1 cellular context compared by ENCODE assay signal in the genomic region with DNA sequence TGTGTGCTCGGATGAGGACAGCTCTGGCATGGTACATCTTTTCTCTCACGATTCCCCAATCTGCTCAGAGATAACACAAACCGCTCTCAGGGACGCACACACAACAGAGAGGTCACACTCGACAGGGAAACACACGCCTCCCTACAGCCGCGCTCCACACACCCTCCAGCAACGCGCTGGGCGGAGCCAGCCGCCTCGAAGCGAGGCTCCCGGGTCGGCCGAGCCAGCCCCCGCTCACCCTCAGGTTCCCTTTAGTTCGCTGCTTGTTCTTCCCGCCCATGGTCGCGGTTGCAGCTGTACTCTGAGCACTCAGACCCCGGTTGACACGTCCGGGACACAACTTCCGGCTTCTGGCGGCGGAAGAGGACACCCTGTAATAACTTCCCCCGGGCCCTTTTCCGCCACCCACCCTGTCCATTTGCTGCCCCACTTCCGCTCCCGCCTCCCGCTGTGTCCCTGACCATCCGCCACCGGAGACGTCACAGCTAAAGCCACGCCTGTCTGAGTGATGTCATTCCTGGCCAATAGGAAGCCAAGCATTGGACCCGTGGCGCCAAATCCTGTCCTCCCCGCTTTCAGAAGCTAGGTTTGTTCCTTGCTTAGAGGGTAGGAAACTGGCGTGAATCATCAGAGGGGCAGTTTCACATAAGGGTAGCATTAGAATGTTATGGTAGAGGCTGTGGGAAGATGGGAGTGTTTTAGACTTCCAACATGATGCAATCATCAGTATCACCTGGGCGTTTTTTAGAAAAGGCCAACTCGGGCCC.
A peak's percentile ranks its signal among the peaks of the same experiment; 100 is the strongest.
TF ChIP-seq lines count a peak whose summit lies in the region.

A gene with protein sequence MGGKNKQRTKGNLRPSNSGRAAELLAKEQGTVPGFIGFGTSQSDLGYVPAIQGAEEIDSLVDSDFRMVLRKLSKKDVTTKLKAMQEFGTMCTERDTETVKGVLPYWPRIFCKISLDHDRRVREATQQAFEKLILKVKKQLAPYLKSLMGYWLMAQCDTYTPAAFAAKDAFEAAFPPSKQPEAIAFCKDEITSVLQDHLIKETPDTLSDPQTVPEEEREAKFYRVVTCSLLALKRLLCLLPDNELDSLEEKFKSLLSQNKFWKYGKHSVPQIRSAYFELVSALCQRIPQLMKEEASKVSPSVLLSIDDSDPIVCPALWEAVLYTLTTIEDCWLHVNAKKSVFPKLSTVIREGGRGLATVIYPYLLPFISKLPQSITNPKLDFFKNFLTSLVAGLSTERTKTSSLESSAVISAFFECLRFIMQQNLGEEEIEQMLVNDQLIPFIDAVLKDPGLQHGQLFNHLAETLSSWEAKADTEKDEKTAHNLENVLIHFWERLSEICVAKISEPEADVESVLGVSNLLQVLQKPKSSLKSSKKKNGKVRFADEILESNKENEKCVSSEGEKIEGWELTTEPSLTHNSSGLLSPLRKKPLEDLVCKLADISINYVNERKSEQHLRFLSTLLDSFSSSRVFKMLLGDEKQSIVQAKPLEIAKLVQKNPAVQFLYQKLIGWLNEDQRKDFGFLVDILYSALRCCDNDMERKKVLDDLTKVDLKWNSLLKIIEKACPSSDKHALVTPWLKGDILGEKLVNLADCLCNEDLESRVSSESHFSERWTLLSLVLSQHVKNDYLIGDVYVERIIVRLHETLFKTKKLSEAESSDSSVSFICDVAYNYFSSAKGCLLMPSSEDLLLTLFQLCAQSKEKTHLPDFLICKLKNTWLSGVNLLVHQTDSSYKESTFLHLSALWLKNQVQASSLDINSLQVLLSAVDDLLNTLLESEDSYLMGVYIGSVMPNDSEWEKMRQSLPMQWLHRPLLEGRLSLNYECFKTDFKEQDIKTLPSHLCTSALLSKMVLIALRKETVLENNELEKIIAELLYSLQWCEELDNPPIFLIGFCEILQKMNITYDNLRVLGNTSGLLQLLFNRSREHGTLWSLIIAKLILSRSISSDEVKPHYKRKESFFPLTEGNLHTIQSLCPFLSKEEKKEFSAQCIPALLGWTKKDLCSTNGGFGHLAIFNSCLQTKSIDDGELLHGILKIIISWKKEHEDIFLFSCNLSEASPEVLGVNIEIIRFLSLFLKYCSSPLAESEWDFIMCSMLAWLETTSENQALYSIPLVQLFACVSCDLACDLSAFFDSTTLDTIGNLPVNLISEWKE (N-terminal part only) (minus strand): TSS at position 352 of the 767 bp plus-strand sequence. CDS start 72 bp downstream, at position 280.

TF ChIP-seq in HepG2, 621 proteins besides CTCF, POLR2A, EP300 and RAD21 (continued from another document and continues in another):
- TF ChIP-seq ZSCAN9 (CRISPR knock-in tag; IDR thresholded peaks at IDR 0.05; ENCODE audit: borderline replicate concordance), result no peak
- no peak for TF ChIP-seq CENPT (CRISPR knock-in tag; IDR thresholded peaks at IDR 0.05; ENCODE audit: low read depth)
- TF ChIP-seq ZNF33A (CRISPR knock-in tag; IDR thresholded peaks at IDR 0.05; ENCODE audit: borderline replicate concordance), result no peak
- TF ChIP-seq ZNF329 (CRISPR knock-in tag; IDR thresholded peaks at IDR 0.05; ENCODE audit: low read depth), result no peak
- no peak for TF ChIP-seq FOXO1 (CRISPR knock-in tag; IDR thresholded peaks at IDR 0.05)
- TF ChIP-seq, protein P1, sequence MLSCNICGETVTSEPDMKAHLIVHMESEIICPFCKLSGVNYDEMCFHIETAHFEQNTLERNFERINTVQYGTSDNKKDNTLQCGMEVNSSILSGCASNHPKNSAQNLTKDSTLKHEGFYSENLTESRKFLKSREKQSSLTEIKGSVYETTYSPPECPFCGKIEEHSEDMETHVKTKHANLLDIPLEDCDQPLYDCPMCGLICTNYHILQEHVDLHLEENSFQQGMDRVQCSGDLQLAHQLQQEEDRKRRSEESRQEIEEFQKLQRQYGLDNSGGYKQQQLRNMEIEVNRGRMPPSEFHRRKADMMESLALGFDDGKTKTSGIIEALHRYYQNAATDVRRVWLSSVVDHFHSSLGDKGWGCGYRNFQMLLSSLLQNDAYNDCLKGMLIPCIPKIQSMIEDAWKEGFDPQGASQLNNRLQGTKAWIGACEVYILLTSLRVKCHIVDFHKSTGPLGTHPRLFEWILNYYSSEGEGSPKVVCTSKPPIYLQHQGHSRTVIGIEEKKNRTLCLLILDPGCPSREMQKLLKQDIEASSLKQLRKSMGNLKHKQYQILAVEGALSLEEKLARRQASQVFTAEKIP (CRISPR knock-in tag; IDR thresholded peaks at IDR 0.05; ENCODE audit: borderline replicate concordance), result no peak
- TF ChIP-seq NFIB (CRISPR knock-in tag; IDR thresholded peaks at IDR 0.05; ENCODE audit: borderline replicate concordance), result no peak
- TF ChIP-seq ZFY (CRISPR knock-in tag; IDR thresholded peaks at IDR 0.05), result peak; percentile 76
- TF ChIP-seq, protein P2, sequence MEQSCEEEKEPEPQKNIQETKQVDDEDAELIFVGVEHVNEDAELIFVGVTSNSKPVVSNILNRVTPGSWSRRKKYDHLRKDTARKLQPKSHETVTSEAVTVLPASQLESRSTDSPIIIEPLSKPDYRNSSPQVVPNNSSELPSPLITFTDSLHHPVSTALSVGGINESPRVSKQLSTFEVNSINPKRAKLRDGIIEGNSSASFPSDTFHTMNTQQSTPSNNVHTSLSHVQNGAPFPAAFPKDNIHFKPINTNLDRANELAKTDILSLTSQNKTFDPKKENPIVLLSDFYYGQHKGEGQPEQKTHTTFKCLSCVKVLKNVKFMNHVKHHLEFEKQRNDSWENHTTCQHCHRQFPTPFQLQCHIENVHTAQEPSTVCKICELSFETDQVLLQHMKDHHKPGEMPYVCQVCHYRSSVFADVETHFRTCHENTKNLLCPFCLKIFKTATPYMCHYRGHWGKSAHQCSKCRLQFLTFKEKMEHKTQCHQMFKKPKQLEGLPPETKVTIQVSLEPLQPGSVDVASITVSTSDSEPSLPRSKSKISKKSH (CRISPR knock-in tag; IDR thresholded peaks at IDR 0.05; ENCODE audit: borderline replicate concordance), result 0 out of 2 replicates have a peak, but pooled peaks have one; percentile 55
- peak; percentile 6; the same call in 1 of the 2 replicates for TF ChIP-seq HNF4G (IDR thresholded peaks at IDR 0.05; ENCODE audit: borderline replicate concordance, low read depth, low read length)
- TF ChIP-seq HNF4G (CRISPR knock-in tag; IDR thresholded peaks at IDR 0.05; ENCODE audit: borderline replicate concordance, low read depth), result 0 out of 2 replicates have a peak, but pooled peaks have one; percentile 34
- no peak for TF ChIP-seq TCF7 (IDR thresholded peaks at IDR 0.05; ENCODE audit: low read depth)
- no peak for TF ChIP-seq SNRNP70 (IDR thresholded peaks at IDR 0.05; ENCODE audit: low read depth, low read length)
- TF ChIP-seq ZNF780A (CRISPR knock-in tag; IDR thresholded peaks at IDR 0.05), result no peak
- TF ChIP-seq ZSCAN25 (CRISPR knock-in tag; IDR thresholded peaks at IDR 0.05), result no peak; the same call in 1 of the 2 replicates
- TF ChIP-seq ZNF678 (CRISPR knock-in tag; IDR thresholded peaks at IDR 0.05), result 0 out of 2 replicates have a peak, but pooled peaks have one; percentile 33
- TF ChIP-seq, protein P3, sequence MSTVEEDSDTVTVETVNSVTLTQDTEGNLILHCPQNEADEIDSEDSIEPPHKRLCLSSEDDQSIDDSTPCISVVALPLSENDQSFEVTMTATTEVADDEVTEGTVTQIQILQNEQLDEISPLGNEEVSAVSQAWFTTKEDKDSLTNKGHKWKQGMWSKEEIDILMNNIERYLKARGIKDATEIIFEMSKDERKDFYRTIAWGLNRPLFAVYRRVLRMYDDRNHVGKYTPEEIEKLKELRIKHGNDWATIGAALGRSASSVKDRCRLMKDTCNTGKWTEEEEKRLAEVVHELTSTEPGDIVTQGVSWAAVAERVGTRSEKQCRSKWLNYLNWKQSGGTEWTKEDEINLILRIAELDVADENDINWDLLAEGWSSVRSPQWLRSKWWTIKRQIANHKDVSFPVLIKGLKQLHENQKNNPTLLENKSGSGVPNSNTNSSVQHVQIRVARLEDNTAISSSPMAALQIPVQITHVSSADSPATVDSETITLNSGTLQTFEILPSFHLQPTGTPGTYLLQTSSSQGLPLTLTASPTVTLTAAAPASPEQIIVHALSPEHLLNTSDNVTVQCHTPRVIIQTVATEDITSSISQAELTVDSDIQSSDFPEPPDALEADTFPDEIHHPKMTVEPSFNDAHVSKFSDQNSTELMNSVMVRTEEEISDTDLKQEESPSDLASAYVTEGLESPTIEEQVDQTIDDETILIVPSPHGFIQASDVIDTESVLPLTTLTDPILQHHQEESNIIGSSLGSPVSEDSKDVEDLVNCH (CRISPR knock-in tag; IDR thresholded peaks at IDR 0.05), result no peak
- no peak for TF ChIP-seq ZNF10 (CRISPR knock-in tag; IDR thresholded peaks at IDR 0.05; ENCODE audit: borderline replicate concordance, low read depth)
- peak; percentile 65; the same call in 1 of the 2 replicates for TF ChIP-seq HIVEP1 (CRISPR knock-in tag; IDR thresholded peaks at IDR 0.05)
- TF ChIP-seq, protein P4, sequence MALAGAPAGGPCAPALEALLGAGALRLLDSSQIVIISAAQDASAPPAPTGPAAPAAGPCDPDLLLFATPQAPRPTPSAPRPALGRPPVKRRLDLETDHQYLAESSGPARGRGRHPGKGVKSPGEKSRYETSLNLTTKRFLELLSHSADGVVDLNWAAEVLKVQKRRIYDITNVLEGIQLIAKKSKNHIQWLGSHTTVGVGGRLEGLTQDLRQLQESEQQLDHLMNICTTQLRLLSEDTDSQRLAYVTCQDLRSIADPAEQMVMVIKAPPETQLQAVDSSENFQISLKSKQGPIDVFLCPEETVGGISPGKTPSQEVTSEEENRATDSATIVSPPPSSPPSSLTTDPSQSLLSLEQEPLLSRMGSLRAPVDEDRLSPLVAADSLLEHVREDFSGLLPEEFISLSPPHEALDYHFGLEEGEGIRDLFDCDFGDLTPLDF (CRISPR knock-in tag; IDR thresholded peaks at IDR 0.05), result peak; percentile 97
- no peak for TF ChIP-seq CHCHD3 (CRISPR knock-in tag; IDR thresholded peaks at IDR 0.05)
- TF ChIP-seq, protein P5, sequence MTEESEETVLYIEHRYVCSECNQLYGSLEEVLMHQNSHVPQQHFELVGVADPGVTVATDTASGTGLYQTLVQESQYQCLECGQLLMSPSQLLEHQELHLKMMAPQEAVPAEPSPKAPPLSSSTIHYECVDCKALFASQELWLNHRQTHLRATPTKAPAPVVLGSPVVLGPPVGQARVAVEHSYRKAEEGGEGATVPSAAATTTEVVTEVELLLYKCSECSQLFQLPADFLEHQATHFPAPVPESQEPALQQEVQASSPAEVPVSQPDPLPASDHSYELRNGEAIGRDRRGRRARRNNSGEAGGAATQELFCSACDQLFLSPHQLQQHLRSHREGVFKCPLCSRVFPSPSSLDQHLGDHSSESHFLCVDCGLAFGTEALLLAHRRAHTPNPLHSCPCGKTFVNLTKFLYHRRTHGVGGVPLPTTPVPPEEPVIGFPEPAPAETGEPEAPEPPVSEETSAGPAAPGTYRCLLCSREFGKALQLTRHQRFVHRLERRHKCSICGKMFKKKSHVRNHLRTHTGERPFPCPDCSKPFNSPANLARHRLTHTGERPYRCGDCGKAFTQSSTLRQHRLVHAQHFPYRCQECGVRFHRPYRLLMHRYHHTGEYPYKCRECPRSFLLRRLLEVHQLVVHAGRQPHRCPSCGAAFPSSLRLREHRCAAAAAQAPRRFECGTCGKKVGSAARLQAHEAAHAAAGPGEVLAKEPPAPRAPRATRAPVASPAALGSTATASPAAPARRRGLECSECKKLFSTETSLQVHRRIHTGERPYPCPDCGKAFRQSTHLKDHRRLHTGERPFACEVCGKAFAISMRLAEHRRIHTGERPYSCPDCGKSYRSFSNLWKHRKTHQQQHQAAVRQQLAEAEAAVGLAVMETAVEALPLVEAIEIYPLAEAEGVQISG (CRISPR knock-in tag; IDR thresholded peaks at IDR 0.05), result peak; percentile 92
- TF ChIP-seq ZNF782 (CRISPR knock-in tag; IDR thresholded peaks at IDR 0.05; ENCODE audit: borderline replicate concordance), result 0 out of 2 replicates have a peak, but pooled peaks have one; percentile 44
- TF ChIP-seq, protein P6, sequence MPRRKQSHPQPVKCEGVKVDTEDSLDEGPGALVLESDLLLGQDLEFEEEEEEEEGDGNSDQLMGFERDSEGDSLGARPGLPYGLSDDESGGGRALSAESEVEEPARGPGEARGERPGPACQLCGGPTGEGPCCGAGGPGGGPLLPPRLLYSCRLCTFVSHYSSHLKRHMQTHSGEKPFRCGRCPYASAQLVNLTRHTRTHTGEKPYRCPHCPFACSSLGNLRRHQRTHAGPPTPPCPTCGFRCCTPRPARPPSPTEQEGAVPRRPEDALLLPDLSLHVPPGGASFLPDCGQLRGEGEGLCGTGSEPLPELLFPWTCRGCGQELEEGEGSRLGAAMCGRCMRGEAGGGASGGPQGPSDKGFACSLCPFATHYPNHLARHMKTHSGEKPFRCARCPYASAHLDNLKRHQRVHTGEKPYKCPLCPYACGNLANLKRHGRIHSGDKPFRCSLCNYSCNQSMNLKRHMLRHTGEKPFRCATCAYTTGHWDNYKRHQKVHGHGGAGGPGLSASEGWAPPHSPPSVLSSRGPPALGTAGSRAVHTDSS (CRISPR knock-in tag; conservative IDR thresholded peaks at IDR 0.05), result no peak
- TF ChIP-seq RBM22 (optimal IDR thresholded peaks at IDR 0.05; ENCODE audit: low read length), result no peak
- no peak for TF ChIP-seq STAG1 (CRISPR knock-in tag; IDR thresholded peaks at IDR 0.05)
- no peak for TF ChIP-seq ZNF816 (CRISPR knock-in tag; IDR thresholded peaks at IDR 0.05; ENCODE audit: borderline replicate concordance)
- peak; percentile 75; the same call in 1 of the 2 replicates for TF ChIP-seq ZNF772 (CRISPR knock-in tag; IDR thresholded peaks at IDR 0.05)
